Comparison of ENCODE assay signal across 1 cellular context in the genomic region with DNA sequence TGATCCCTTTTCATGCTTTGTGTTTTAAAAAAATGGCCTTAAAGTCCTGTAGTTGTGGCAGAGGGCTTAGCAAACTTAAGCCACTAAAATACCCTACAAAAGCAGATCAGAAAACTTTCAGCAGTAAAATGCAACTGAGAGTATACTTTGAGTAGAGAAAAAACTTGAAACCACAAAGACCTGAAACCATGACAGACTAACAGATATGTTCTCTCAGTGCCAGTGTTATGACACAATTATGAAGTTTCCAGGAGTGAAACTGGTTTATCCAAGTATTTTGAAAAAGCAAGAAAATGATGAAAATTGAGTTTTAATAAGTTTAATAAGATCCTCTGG.
TF ChIP-seq lines count a peak whose summit lies in the region.

No MANE protein-coding gene starts in this region.

TF ChIP-seq in SK-N-SH treated with all-trans-retinoic acid at 6 μM for 48 hours, 23 proteins besides CTCF, POLR2A, EP300 and RAD21 (continued from another document):
- TF ChIP-seq, protein P1, sequence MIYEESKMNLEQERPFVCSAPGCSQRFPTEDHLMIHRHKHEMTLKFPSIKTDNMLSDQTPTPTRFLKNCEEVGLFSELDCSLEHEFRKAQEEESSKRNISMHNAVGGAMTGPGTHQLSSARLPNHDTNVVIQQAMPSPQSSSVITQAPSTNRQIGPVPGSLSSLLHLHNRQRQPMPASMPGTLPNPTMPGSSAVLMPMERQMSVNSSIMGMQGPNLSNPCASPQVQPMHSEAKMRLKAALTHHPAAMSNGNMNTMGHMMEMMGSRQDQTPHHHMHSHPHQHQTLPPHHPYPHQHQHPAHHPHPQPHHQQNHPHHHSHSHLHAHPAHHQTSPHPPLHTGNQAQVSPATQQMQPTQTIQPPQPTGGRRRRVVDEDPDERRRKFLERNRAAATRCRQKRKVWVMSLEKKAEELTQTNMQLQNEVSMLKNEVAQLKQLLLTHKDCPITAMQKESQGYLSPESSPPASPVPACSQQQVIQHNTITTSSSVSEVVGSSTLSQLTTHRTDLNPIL (CRISPR knock-in tag; IDR thresholded peaks at IDR 0.05; ENCODE audit: low read depth): no peak
- no peak for TF ChIP-seq ZNF565 (CRISPR knock-in tag; conservative IDR thresholded peaks at IDR 0.05; ENCODE audit: low read depth)
- TF ChIP-seq, protein P2, sequence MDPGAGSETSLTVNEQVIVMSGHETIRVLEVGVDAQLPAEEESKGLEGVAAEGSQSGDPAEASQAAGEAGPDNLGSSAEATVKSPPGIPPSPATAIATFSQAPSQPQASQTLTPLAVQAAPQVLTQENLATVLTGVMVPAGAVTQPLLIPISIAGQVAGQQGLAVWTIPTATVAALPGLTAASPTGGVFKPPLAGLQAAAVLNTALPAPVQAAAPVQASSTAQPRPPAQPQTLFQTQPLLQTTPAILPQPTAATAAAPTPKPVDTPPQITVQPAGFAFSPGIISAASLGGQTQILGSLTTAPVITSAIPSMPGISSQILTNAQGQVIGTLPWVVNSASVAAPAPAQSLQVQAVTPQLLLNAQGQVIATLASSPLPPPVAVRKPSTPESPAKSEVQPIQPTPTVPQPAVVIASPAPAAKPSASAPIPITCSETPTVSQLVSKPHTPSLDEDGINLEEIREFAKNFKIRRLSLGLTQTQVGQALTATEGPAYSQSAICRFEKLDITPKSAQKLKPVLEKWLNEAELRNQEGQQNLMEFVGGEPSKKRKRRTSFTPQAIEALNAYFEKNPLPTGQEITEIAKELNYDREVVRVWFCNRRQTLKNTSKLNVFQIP (CRISPR knock-in tag; IDR thresholded peaks at IDR 0.05; ENCODE audit: borderline replicate concordance, low read depth): no peak
